Comparison of ENCODE assay signal across 27 cellular contexts in the genomic region with DNA sequence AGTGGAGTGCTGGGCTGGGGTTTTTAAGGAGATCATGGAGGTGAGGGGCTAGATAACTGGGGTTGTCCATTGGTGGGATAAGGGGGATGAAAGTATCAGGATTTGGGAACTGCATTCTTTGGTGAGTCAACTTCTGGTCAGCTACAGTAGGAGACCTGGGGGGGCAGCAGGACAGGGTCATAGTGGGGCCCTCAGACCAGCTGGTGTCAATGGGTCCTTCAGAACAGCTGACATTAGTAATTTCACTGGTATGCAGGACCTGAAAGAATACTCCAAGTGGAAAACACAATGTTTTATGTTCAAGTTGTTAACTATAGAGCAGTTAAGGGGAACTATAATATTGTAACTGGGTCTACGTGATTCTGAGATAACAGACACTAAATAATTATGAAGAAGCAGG.
"Had no signal": no experiment of that assay in that cellular context is flagged by ENCODE, and none has a peak within 500 bp of the region (broad histone marks: within the 10 kb centered on the region; RNA-seq: fewer than 3 reads in every experiment).

No MANE protein-coding gene starts in this region.

- H3K36me3 ChIP-seq: neutrophil, pancreas, sigmoid colon, tibial artery had no signal

- H3K27me3 Mint-ChIP-seq: activated CD4-positive, alpha-beta memory T cell treated with anti-CD3 and anti-CD28 coated beads, Interleukin-2, amount 10 ng/mL, durations not matched to agents 7 days and 5 days; activated CD8-positive, alpha-beta memory T cell treated with anti-CD3 and anti-CD28 coated beads, Interleukin-2, amount 10 ng/mL, durations not matched to agents 7 days and 5 days; activated naive CD8-positive, alpha-beta T cell treated with anti-CD3 and anti-CD28 coated beads, Interleukin-2, amount 10 ng/mL, durations not matched to agents 7 days and 5 days; central memory CD8-positive, alpha-beta T cell; memory B cell had no signal

- H3K9me3 Mint-ChIP-seq: activated B cell treated with CpG ODN at 0.5 μM for 24 hours; activated CD4-positive, alpha-beta memory T cell treated with anti-CD3 and anti-CD28 coated beads, Interleukin-2, amount 10 ng/mL, durations not matched to agents 7 days and 5 days; activated naive CD8-positive, alpha-beta T cell treated with anti-CD3 and anti-CD28 coated beads, Interleukin-2, amount 10 ng/mL, durations not matched to agents 7 days and 5 days; activated T-helper 2 cell treated with anti-CD3 and anti-CD28 coated beads, Interferon-gamma antibody, Interleukin-2, Interleukin-4, amounts not matched to agents 10 μg/mL and 5 μg/mL and 100 μg/mL, durations not matched to agents 14 hours and 24 hours and 36 hours; brain; central memory CD8-positive, alpha-beta T cell; memory B cell; naive thymus-derived CD8-positive, alpha-beta T cell had no signal

- H3K4me3 Mint-ChIP-seq: activated B cell treated with CpG ODN at 0.5 μM for 24 hours; activated CD4-positive, alpha-beta memory T cell treated with anti-CD3 and anti-CD28 coated beads, Interleukin-2, amount 10 ng/mL, durations not matched to agents 7 days and 5 days; activated CD8-positive, alpha-beta memory T cell treated with anti-CD3 and anti-CD28 coated beads, Interleukin-2, amount 10 ng/mL, durations not matched to agents 7 days and 5 days; activated naive CD8-positive, alpha-beta T cell treated with anti-CD3 and anti-CD28 coated beads, Interleukin-2, amount 10 ng/mL, durations not matched to agents 7 days and 5 days; brain; central memory CD8-positive, alpha-beta T cell; memory B cell; naive thymus-derived CD8-positive, alpha-beta T cell had no signal

- DNase-seq: activated B cell treated with CpG ODN at 0.5 μM for 24 hours; activated CD4-positive, alpha-beta memory T cell treated with anti-CD3 and anti-CD28 coated beads, Interleukin-2, amount 10 ng/mL, durations not matched to agents 7 days and 5 days; activated CD4-positive, alpha-beta T cell treated with anti-CD3 and anti-CD28 coated beads for 4 hours; activated CD8-positive, alpha-beta memory T cell treated with anti-CD3 and anti-CD28 coated beads, Interleukin-2, amount 10 ng/mL, durations not matched to agents 7 days and 5 days; activated naive CD4-positive, alpha-beta T cell treated with Interleukin-2 at 50 U/mL for 16 hours; activated naive CD8-positive, alpha-beta T cell treated with anti-CD3 and anti-CD28 coated beads, Interleukin-2, amount 10 ng/mL, durations not matched to agents 7 days and 5 days; amygdala; erythroblast; head of caudate nucleus; kidney glomerular epithelial cell; left ventricle myocardium superior; mucosa of descending colon; naive thymus-derived CD8-positive, alpha-beta T cell; pancreas; sigmoid colon; stimulated activated CD4-positive, alpha-beta T cell treated with anti-CD3 and anti-CD28 coated beads, Interleukin-12 subunit alpha, Interleukin-12 subunit beta, amount 100 ng/mL, for 4 hours; stimulated activated CD4-positive, alpha-beta T cell treated with anti-CD3 and anti-CD28 coated beads, Interleukin-1b, Interleukin-23, amount 100 ng/mL, for 48 hours; stimulated activated CD8-positive, alpha-beta memory T cell treated with anti-CD3 and anti-CD28 coated beads, Interleukin-4, amount 100 ng/mL, for 48 hours; stimulated activated naive CD4-positive, alpha-beta T cell treated with Interleukin-2 at 50 U/mL for 16 hours; SW 1271; tibial artery had no signal

- ATAC-seq: activated CD8-positive, alpha-beta memory T cell treated with anti-CD3 and anti-CD28 coated beads, Interleukin-2, amount 10 ng/mL, durations not matched to agents 7 days and 5 days; left ventricle myocardium superior; mucosa of descending colon; naive thymus-derived CD8-positive, alpha-beta T cell; pancreas had no signal

- H3K9me3 ChIP-seq: mucosa of descending colon, neutrophil, pancreas, sigmoid colon, tibial artery had no signal

- H3K27me3 ChIP-seq: pancreas, sigmoid colon, tibial artery had no signal

- H3K4me3 ChIP-seq: coronary artery, mucosa of descending colon, pancreas, sigmoid colon, tibial artery had no signal

- H3K27ac Mint-ChIP-seq: activated B cell treated with CpG ODN at 0.5 μM for 24 hours; activated CD4-positive, alpha-beta memory T cell treated with anti-CD3 and anti-CD28 coated beads, Interleukin-2, amount 10 ng/mL, durations not matched to agents 7 days and 5 days; activated CD8-positive, alpha-beta memory T cell treated with anti-CD3 and anti-CD28 coated beads, Interleukin-2, amount 10 ng/mL, durations not matched to agents 7 days and 5 days; activated naive CD8-positive, alpha-beta T cell treated with anti-CD3 and anti-CD28 coated beads, Interleukin-2, amount 10 ng/mL, durations not matched to agents 7 days and 5 days; activated T-helper 2 cell treated with anti-CD3 and anti-CD28 coated beads, Interferon-gamma antibody, Interleukin-2, Interleukin-4, amounts not matched to agents 10 μg/mL and 5 μg/mL and 100 μg/mL, durations not matched to agents 14 hours and 24 hours and 36 hours; brain; memory B cell had no signal

- H3K36me3 Mint-ChIP-seq: activated CD8-positive, alpha-beta memory T cell treated with anti-CD3 and anti-CD28 coated beads, Interleukin-2, amount 10 ng/mL, durations not matched to agents 7 days and 5 days; activated naive CD8-positive, alpha-beta T cell treated with anti-CD3 and anti-CD28 coated beads, Interleukin-2, amount 10 ng/mL, durations not matched to agents 7 days and 5 days; brain; memory B cell had no signal
